ENCODE assay signal across 1 cellular context in genomic region chr17:69325518-69326301, GRCh38.
TF ChIP-seq lines count a peak whose summit lies in the region.

No MANE protein-coding gene starts in this region.

TF ChIP-seq in HEK293, 187 proteins besides CTCF, POLR2A, EP300 and RAD21 (continued from another document):
- TF ChIP-seq, protein P1, sequence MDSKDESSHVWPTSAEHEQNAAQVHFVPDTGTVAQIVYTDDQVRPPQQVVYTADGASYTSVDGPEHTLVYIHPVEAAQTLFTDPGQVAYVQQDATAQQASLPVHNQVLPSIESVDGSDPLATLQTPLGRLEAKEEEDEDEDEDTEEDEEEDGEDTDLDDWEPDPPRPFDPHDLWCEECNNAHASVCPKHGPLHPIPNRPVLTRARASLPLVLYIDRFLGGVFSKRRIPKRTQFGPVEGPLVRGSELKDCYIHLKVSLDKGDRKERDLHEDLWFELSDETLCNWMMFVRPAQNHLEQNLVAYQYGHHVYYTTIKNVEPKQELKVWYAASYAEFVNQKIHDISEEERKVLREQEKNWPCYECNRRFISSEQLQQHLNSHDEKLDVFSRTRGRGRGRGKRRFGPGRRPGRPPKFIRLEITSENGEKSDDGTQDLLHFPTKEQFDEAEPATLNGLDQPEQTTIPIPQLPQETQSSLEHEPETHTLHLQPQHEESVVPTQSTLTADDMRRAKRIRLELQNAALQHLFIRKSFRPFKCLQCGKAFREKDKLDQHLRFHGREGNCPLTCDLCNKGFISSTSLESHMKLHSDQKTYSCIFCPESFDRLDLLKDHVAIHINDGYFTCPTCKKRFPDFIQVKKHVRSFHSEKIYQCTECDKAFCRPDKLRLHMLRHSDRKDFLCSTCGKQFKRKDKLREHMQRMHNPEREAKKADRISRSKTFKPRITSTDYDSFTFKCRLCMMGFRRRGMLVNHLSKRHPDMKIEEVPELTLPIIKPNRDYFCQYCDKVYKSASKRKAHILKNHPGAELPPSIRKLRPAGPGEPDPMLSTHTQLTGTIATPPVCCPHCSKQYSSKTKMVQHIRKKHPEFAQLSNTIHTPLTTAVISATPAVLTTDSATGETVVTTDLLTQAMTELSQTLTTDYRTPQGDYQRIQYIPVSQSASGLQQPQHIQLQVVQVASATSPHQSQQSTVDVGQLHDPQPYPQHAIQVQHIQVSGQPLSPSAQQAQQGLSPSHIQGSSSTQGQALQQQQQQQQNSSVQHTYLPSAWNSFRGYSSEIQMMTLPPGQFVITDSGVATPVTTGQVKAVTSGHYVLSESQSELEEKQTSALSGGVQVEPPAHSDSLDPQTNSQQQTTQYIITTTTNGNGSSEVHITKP (tag by site-specific recombination; IDR thresholded peaks at IDR 0.05), result peak; percentile 92
- TF ChIP-seq ZNF76 (tag by site-specific recombination; IDR thresholded peaks at IDR 0.05; ENCODE audit: borderline replicate concordance, low read depth) (0 out of 2 replicates have a peak, but pooled peaks have one; percentile 17), FEZF1 (tag by site-specific recombination; IDR thresholded peaks at IDR 0.05) (peak; percentile 35; the same call in 1 of the 2 replicates), ZNF26 (tag by site-specific recombination; IDR thresholded peaks at IDR 0.05) (no peak)
